11 cellular contexts compared by ENCODE assay signal in genomic region chr22:44326549-44326881, GRCh38. TPM values are rescaled to one million over a fixed set of nuclear protein-coding genes. Genes with fewer than 3 reads are reported as not detected.
DNase-seq lines count a peak whose midpoint lies in the region; ATAC-seq and TF ChIP-seq lines count a peak whose summit lies in the region.
"Had no signal": no experiment of that assay in that cellular context is flagged by ENCODE, and none has a peak within 500 bp of the region (broad histone marks: within the 10 kb centered on the region; RNA-seq: fewer than 3 reads in every experiment).

No MANE protein-coding gene starts in this region.

- TF ChIP-seq CTCF in right lobe of liver (IDR thresholded peaks at IDR 0.05) (peak in 1 of 4 donors; percentile 2), thoracic aorta (IDR thresholded peaks at IDR 0.05) (no peak)

- DNase-seq in activated T-cell treated with anti-CD3 and anti-CD28 coated beads, Interleukin-2, amount 50 U/mL, for 4 hours, result no peak
- no peak for DNase-seq in activated T-cell treated with anti-CD3 and anti-CD28 coated beads, Interleukin-2, amount 50 U/mL, for 48 hours
- DNase-seq in activated T-helper 2 cell treated with anti-CD3 and anti-CD28 coated beads, Interferon-gamma antibody, Interleukin-2, Interleukin-4, amounts not matched to agents 10 μg/mL and 5 μg/mL and 100 μg/mL, durations not matched to agents 14 hours and 24 hours and 36 hours (ENCODE audit: low spot score), result no peak
- no peak for DNase-seq in right lobe of liver
- DNase-seq in thoracic aorta (ENCODE audit: low spot score), result no peak
- no peak for DNase-seq in activated effector memory CD4-positive, alpha-beta T cell treated with anti-CD3 and anti-CD28 coated beads, Interleukin-2, amount 50 U/mL, for 16 hours
- DNase-seq: KBM-7 had no signal

- H3K27ac ChIP-seq in right lobe of liver (peak overlapping the region in 1 of 3 donors; percentile 33), thoracic aorta (no peak overlapping the region)
- H3K27ac ChIP-seq: C4-2B, neutrophil had no signal

- no peaks in the 10 kb centered on the region for H3K36me3 ChIP-seq in right lobe of liver
- H3K36me3 ChIP-seq in thoracic aorta, result no peaks in the 10 kb centered on the region
- H3K36me3 ChIP-seq: neutrophil had no signal

- H3K9me3 Mint-ChIP-seq in activated T-cell treated with anti-CD3 and anti-CD28 coated beads, Interleukin-2, amount 50 U/mL, for 4 hours, result no peaks in the 10 kb centered on the region
- H3K9me3 Mint-ChIP-seq in activated T-helper 2 cell treated with anti-CD3 and anti-CD28 coated beads, Interferon-gamma antibody, Interleukin-2, Interleukin-4, amounts not matched to agents 10 μg/mL and 5 μg/mL and 100 μg/mL, durations not matched to agents 14 hours and 24 hours and 36 hours, result no peaks in the 10 kb centered on the region

- H3K9me3 ChIP-seq in right lobe of liver, result no peaks in the 10 kb centered on the region
- H3K9me3 ChIP-seq in thoracic aorta, result no peaks in the 10 kb centered on the region
- H3K9me3 ChIP-seq: neutrophil had no signal

- no peak for TF ChIP-seq POLR2A in right lobe of liver (IDR thresholded peaks at IDR 0.05)

- intact Hi-C loops in activated T-helper 2 cell treated with anti-CD3 and anti-CD28 coated beads, Interferon-gamma antibody, Interleukin-2, Interleukin-4, amounts not matched to agents 10 μg/mL and 5 μg/mL and 100 μg/mL, durations not matched to agents 14 hours and 24 hours and 36 hours (cut with micrococcal nuclease), result no loop called here
- intact Hi-C loops in right lobe of liver (cut with DNase I), result no loop called here

- peaks cover 21% of the 10 kb centered on the region for H3K4me1 Mint-ChIP-seq in activated T-cell treated with anti-CD3 and anti-CD28 coated beads, Interleukin-2, amount 50 U/mL, for 4 hours (ENCODE audit: low read depth)
- H3K4me1 Mint-ChIP-seq in activated T-helper 2 cell treated with anti-CD3 and anti-CD28 coated beads, Interferon-gamma antibody, Interleukin-2, Interleukin-4, amounts not matched to agents 10 μg/mL and 5 μg/mL and 100 μg/mL, durations not matched to agents 14 hours and 24 hours and 36 hours (ENCODE audit: low read depth), result peaks cover 14% of the 10 kb centered on the region

- H3K4me1 ChIP-seq in right lobe of liver (peaks cover 0 to 7% (median 0%) of the 10 kb centered on the region in 4 donors), thoracic aorta (ENCODE audit: control insufficient read depth in 1 of 2, low read depth in 2 of 2) (peaks cover 8 to 17% of the 10 kb centered on the region in 2 donors)

- no peak overlapping the region for H3K27ac Mint-ChIP-seq in activated T-helper 2 cell treated with anti-CD3 and anti-CD28 coated beads, Interferon-gamma antibody, Interleukin-2, Interleukin-4, amounts not matched to agents 10 μg/mL and 5 μg/mL and 100 μg/mL, durations not matched to agents 14 hours and 24 hours and 36 hours

- H3K4me3 Mint-ChIP-seq in activated T-cell treated with anti-CD3 and anti-CD28 coated beads, Interleukin-2, amount 50 U/mL, for 4 hours, result peak overlapping the region; percentile 73
- H3K4me3 Mint-ChIP-seq in activated T-helper 2 cell treated with anti-CD3 and anti-CD28 coated beads, Interferon-gamma antibody, Interleukin-2, Interleukin-4, amounts not matched to agents 10 μg/mL and 5 μg/mL and 100 μg/mL, durations not matched to agents 14 hours and 24 hours and 36 hours (ENCODE audit: low read depth), result peak overlapping the region; percentile 57

- peak overlapping the region; percentile 44 to 52 (median 46) for H3K4me3 ChIP-seq in right lobe of liver
- H3K4me3 ChIP-seq in thoracic aorta, result peak overlapping the region; percentile 71

- 53% methylated on average over 6 of the region's 7 CpGs for WGBS in right lobe of liver (ENCODE audit: insufficient coverage, low coverage, low lambda C conversion rate, missing lambda C conversion rate)

- H3K27me3 Mint-ChIP-seq in activated T-cell treated with anti-CD3 and anti-CD28 coated beads, Interleukin-2, amount 50 U/mL, for 4 hours (ENCODE audit: low read depth), result peaks cover 59% of the 10 kb centered on the region
- H3K27me3 Mint-ChIP-seq in activated T-helper 2 cell treated with anti-CD3 and anti-CD28 coated beads, Interferon-gamma antibody, Interleukin-2, Interleukin-4, amounts not matched to agents 10 μg/mL and 5 μg/mL and 100 μg/mL, durations not matched to agents 14 hours and 24 hours and 36 hours (ENCODE audit: low read depth), result peaks cover 39% of the 10 kb centered on the region

- H3K27me3 ChIP-seq in right lobe of liver (peaks cover 0 to 5% of the 10 kb centered on the region in 2 donors), thoracic aorta (replicated peaks; ENCODE audit: insufficient read depth) (no peaks in the 10 kb centered on the region)

- ATAC-seq in activated T-cell treated with anti-CD3 and anti-CD28 coated beads, Interleukin-2, amount 50 U/mL, for 4 hours, result no peak
- ATAC-seq in right lobe of liver (no peak), thoracic aorta (ENCODE audit: insufficient number of reproducible peaks, low FRiP score, low read depth) (no peak), HG03342 (IDR thresholded peaks at IDR 0.05; ENCODE audit: unreplicated experiment) (no peak), GM21367 (IDR thresholded peaks at IDR 0.05; ENCODE audit: unreplicated experiment) (no peak)

- H3K36me3 Mint-ChIP-seq in activated T-cell treated with anti-CD3 and anti-CD28 coated beads, Interleukin-2, amount 50 U/mL, for 4 hours (ENCODE audit: insufficient read depth), result no peaks in the 10 kb centered on the region
- H3K36me3 Mint-ChIP-seq in activated T-helper 2 cell treated with anti-CD3 and anti-CD28 coated beads, Interferon-gamma antibody, Interleukin-2, Interleukin-4, amounts not matched to agents 10 μg/mL and 5 μg/mL and 100 μg/mL, durations not matched to agents 14 hours and 24 hours and 36 hours (ENCODE audit: low read depth), result no peaks in the 10 kb centered on the region

RNA-seq across cellular contexts. Expression of gene SHISAL1, which starts 13.8 kb away (rescaled TPM):
- not detected for total RNA-seq in activated T-cell treated with anti-CD3 and anti-CD28 coated beads, Interleukin-2, amount 50 U/mL, for 4 hours
- total RNA-seq in activated T-helper 2 cell treated with anti-CD3 and anti-CD28 coated beads, Interferon-gamma antibody, Interleukin-2, Interleukin-4, amounts not matched to agents 10 μg/mL and 5 μg/mL and 100 μg/mL, durations not matched to agents 14 hours and 24 hours and 36 hours, result not detected in 2 replicates
- total RNA-seq in right lobe of liver (under 1 TPM; 0.05 to 0.31 (median 0.17) TPM), thoracic aorta (1 to 10 TPM in 1 of 2 donors, under 1 TPM in 1; 0.81 to 3.4 TPM)
